In genomic region chr2:119366649-119367471, GRCh38 we compare ENCODE assay signal across 1 cellular context.
TF ChIP-seq lines count a peak whose summit lies in the region.

Gene C2orf76 (minus strand): TSS chr2:119366834. CDS start chr2:119339959, 26,875 bp downstream.
Gene DBI (plus strand): TSS chr2:119366977. CDS start chr2:119367052, 75 bp downstream.

TF ChIP-seq in WTC11, 78 proteins besides CTCF, POLR2A, EP300 and RAD21 (continued from another document):
- 0 out of 2 replicates have a peak, but pooled peaks have one; percentile 0 for TF ChIP-seq ZNF281 (CRISPR knock-in tag; IDR thresholded peaks at IDR 0.05)
- TF ChIP-seq ZNF425 (CRISPR knock-in tag; conservative IDR thresholded peaks at IDR 0.05) = no peak
- TF ChIP-seq PRRX2 (CRISPR knock-in tag; IDR thresholded peaks at IDR 0.05) = no peak
- TF ChIP-seq USF1 (CRISPR knock-in tag; IDR thresholded peaks at IDR 0.05) = peak; percentile 92
- no peak for TF ChIP-seq RORB (CRISPR knock-in tag; IDR thresholded peaks at IDR 0.05)
- TF ChIP-seq ZNF232 (CRISPR knock-in tag; IDR thresholded peaks at IDR 0.05) = peak; percentile 61; the same call in 1 of the 2 replicates
- TF ChIP-seq ELF4 (CRISPR knock-in tag; IDR thresholded peaks at IDR 0.05; ENCODE audit: low read depth) = no peak
- TF ChIP-seq PRDM15 (CRISPR knock-in tag; IDR thresholded peaks at IDR 0.05) = no peak
- TF ChIP-seq CBFB (CRISPR knock-in tag; IDR thresholded peaks at IDR 0.05; ENCODE audit: low read depth) = peak; percentile 22; the same call in 1 of the 2 replicates
- no peak for TF ChIP-seq JAZF1 (CRISPR knock-in tag; IDR thresholded peaks at IDR 0.05)
- no peak; the same call in 1 of the 2 replicates for TF ChIP-seq JUN (CRISPR knock-in tag; IDR thresholded peaks at IDR 0.05)
- TF ChIP-seq FOXP1 (CRISPR knock-in tag; IDR thresholded peaks at IDR 0.05; ENCODE audit: borderline replicate concordance) = peak; percentile 64; the same call in 1 of the 2 replicates
- TF ChIP-seq SMAD4 (CRISPR knock-in tag; IDR thresholded peaks at IDR 0.05) = no peak
- peak; percentile 85 for TF ChIP-seq MAX (CRISPR knock-in tag; IDR thresholded peaks at IDR 0.05)
- TF ChIP-seq ERG (CRISPR knock-in tag; IDR thresholded peaks at IDR 0.05) = no peak
- no peak for TF ChIP-seq ZNF138 (CRISPR knock-in tag; conservative IDR thresholded peaks at IDR 0.05)
- TF ChIP-seq ETV6 (CRISPR knock-in tag; IDR thresholded peaks at IDR 0.05) = peak; percentile 62
- peak; percentile 99 for TF ChIP-seq SP1 (CRISPR knock-in tag; conservative IDR thresholded peaks at IDR 0.05)
- no peak for TF ChIP-seq TEAD4 (CRISPR knock-in tag; IDR thresholded peaks at IDR 0.05)
- peak; percentile 17; the same call in 1 of the 2 replicates for TF ChIP-seq SMAD3 (CRISPR knock-in tag; IDR thresholded peaks at IDR 0.05; ENCODE audit: borderline replicate concordance)
- no peak for TF ChIP-seq PREB (CRISPR knock-in tag; IDR thresholded peaks at IDR 0.05; ENCODE audit: borderline replicate concordance)
- TF ChIP-seq MXD4 (CRISPR knock-in tag; IDR thresholded peaks at IDR 0.05; ENCODE audit: borderline replicate concordance) = no peak
- no peak for TF ChIP-seq ATF3 (CRISPR knock-in tag; conservative IDR thresholded peaks at IDR 0.05)
- no peak for TF ChIP-seq NFATC4 (CRISPR knock-in tag; IDR thresholded peaks at IDR 0.05)
- no peak for TF ChIP-seq ZNF396 (CRISPR knock-in tag; IDR thresholded peaks at IDR 0.05; ENCODE audit: borderline replicate concordance)
- peak; percentile 92 for TF ChIP-seq USF2 (CRISPR knock-in tag; IDR thresholded peaks at IDR 0.05)
- no peak for TF ChIP-seq ZNF532 (CRISPR knock-in tag; IDR thresholded peaks at IDR 0.05; ENCODE audit: borderline replicate concordance)
- TF ChIP-seq MYBL2 (CRISPR knock-in tag; IDR thresholded peaks at IDR 0.05) = peak; percentile 50
